Comparison of ENCODE assay signal across 25 cellular contexts in the genomic region with DNA sequence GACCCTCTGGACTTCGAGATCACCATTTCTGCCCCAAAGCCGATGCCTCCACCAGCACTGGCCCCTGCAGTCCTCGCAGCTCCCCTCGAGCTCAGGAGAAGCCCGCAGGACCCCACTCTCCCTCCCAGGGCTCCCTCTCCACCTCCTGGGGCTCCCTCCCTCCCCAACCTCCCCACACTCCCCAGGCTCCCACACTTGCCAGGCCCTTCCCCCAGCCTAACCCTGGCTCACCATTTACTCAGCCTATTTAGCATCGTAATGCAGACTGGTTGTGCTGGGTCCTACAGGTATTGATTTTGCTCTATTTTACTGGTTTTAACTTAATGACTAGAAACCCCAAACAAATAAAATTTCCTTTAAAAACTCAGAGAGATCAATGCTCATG.
"Had no signal": no experiment of that assay in that cellular context is flagged by ENCODE, and none has a peak within 500 bp of the region (broad histone marks: within the 10 kb centered on the region; RNA-seq: fewer than 3 reads in every experiment).

No MANE protein-coding gene starts in this region.

- H3K9me3 Mint-ChIP-seq: memory B cell; natural killer cell; neural crest cell; stimulated activated memory B cell treated with anti-CD40 and anti-IgM and Interleukin-4, amounts not matched to agents 10 μg/mL and 1 μg/mL and 100 μg/mL, for 72 hours; type B pancreatic cell had no signal

- H3K9ac ChIP-seq: parathyroid adenoma had no signal

- H3K36me3 Mint-ChIP-seq: memory B cell; natural killer cell; stimulated activated memory B cell treated with anti-CD40 and anti-IgM and Interleukin-4, amounts not matched to agents 10 μg/mL and 1 μg/mL and 100 μg/mL, for 72 hours; type B pancreatic cell had no signal

- H3K4me3 Mint-ChIP-seq: memory B cell; natural killer cell; neural crest cell; stimulated activated memory B cell treated with anti-CD40 and anti-IgM and Interleukin-4, amounts not matched to agents 10 μg/mL and 1 μg/mL and 100 μg/mL, for 72 hours; type B pancreatic cell had no signal

- H3K4me1 ChIP-seq: parathyroid adenoma, testis, tibial artery had no signal

- H3K27ac Mint-ChIP-seq: memory B cell; natural killer cell; progenitor cell of endocrine pancreas; stimulated activated memory B cell treated with anti-CD40 and anti-IgM and Interleukin-4, amounts not matched to agents 10 μg/mL and 1 μg/mL and 100 μg/mL, for 72 hours; type B pancreatic cell had no signal

- ATAC-seq: heart right ventricle; natural killer cell; sciatic nerve; stimulated activated memory B cell treated with anti-CD40 and anti-IgM and Interleukin-4, amounts not matched to agents 10 μg/mL and 1 μg/mL and 100 μg/mL, for 72 hours; stimulated activated naive CD8-positive, alpha-beta T cell treated with anti-CD3 and anti-CD28 coated beads, Interleukin-15, Interleukin-2, amounts not matched to agents 100 U/mL and 50 U/mL, for 24 hours had no signal

- H3K4me2 ChIP-seq: smooth muscle cell had no signal

- H3K27me3 ChIP-seq: testis had no signal

- H3K27ac ChIP-seq: coronary artery, esophagus squamous epithelium, heart right ventricle, parathyroid adenoma, testis, tibial artery had no signal

- H3K4me1 Mint-ChIP-seq: memory B cell; natural killer cell; stimulated activated memory B cell treated with anti-CD40 and anti-IgM and Interleukin-4, amounts not matched to agents 10 μg/mL and 1 μg/mL and 100 μg/mL, for 72 hours had no signal

- H3K4me3 ChIP-seq: coronary artery, esophagus squamous epithelium, heart right ventricle, lung, smooth muscle cell, testis, tibial artery had no signal

- H3K9me3 ChIP-seq: esophagus squamous epithelium, heart right ventricle, testis, tibial artery had no signal

- H3K36me3 ChIP-seq: esophagus squamous epithelium, heart right ventricle, tibial artery had no signal

- DNase-seq: dermis blood vessel endothelial cell; effector memory CD4-positive, alpha-beta T cell; erythroblast; esophagus squamous epithelium; foreskin melanocyte; heart right ventricle; hypothalamus; natural killer cell; stimulated activated CD4-positive, alpha-beta T cell treated with anti-CD3 and anti-CD28 coated beads, Interleukin-12 subunit alpha, Interleukin-12 subunit beta, amount 100 ng/mL, for 4 hours; stimulated activated CD4-positive, alpha-beta T cell treated with anti-CD3 and anti-CD28 coated beads, Interleukin-2, amount 100 ng/mL, for 24 hours; stimulated activated CD4-positive, alpha-beta T cell treated with anti-CD3 and anti-CD28 coated beads, Interleukin-4, amount 100 ng/mL, for 24 hours; stimulated activated naive CD8-positive, alpha-beta T cell treated with anti-CD3 and anti-CD28 coated beads, Interleukin-15, Interleukin-2, amounts not matched to agents 100 U/mL and 50 U/mL, for 24 hours; substantia nigra; testis; tibial artery had no signal
